ENCODE assay signal across 2 cellular contexts in the genomic region with DNA sequence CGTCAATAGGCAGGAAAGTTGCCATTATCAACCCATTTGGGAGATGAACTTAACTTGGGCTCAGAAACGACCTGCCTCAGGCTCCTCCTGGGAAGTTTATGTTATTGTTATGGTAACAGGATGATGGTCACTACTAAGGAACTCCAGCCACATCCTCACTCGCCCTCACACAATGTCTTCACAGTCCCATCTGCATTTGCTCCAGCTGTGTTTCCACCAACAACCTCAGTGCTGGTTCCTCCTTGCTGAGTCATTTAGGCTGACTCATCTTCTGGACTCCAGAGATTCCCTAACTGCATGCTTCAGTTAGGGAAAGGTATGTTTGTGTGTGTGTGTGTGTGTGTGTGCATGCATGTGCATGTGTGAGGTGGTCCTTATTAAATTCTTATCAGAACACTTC.
A peak's percentile ranks its signal among the peaks of the same experiment; 100 is the strongest.
TF ChIP-seq lines count a peak whose summit lies in the region.

No MANE protein-coding gene starts in this region.

TF ChIP-seq in A549, 52 proteins besides CTCF, POLR2A, EP300 and RAD21 (continued from another document):
- no peak for TF ChIP-seq ZC3H11A (IDR thresholded peaks at IDR 0.05)
- TF ChIP-seq, protein P1, sequence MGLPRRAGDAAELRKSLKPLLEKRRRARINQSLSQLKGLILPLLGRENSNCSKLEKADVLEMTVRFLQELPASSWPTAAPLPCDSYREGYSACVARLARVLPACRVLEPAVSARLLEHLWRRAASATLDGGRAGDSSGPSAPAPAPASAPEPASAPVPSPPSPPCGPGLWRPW (IDR thresholded peaks at IDR 0.05), result no peak
- TF ChIP-seq FOXS1 (CRISPR knock-in tag; IDR thresholded peaks at IDR 0.05), result 0 out of 2 replicates have a peak, but pooled peaks have one; percentile 20
- peak; percentile 85 for TF ChIP-seq JUNB (IDR thresholded peaks at IDR 0.05)
- TF ChIP-seq BHLHE40 (IDR thresholded peaks at IDR 0.05; ENCODE audit: low read depth, low read length), result no peak
- TF ChIP-seq, protein P2, sequence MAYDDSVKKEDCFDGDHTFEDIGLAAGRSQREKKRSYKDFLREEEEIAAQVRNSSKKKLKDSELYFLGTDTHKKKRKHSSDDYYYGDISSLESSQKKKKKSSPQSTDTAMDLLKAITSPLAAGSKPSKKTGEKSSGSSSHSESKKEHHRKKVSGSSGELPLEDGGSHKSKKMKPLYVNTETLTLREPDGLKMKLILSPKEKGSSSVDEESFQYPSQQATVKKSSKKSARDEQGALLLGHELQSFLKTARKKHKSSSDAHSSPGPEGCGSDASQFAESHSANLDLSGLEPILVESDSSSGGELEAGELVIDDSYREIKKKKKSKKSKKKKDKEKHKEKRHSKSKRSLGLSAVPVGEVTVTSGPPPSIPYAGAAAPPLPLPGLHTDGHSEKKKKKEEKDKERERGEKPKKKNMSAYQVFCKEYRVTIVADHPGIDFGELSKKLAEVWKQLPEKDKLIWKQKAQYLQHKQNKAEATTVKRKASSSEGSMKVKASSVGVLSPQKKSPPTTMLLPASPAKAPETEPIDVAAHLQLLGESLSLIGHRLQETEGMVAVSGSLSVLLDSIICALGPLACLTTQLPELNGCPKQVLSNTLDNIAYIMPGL (CRISPR knock-in tag; IDR thresholded peaks at IDR 0.05; ENCODE audit: borderline replicate concordance), result no peak
- TF ChIP-seq MYC (IDR thresholded peaks at IDR 0.05; ENCODE audit: borderline replicate concordance, low read length), result no peak
- TF ChIP-seq, protein P3, sequence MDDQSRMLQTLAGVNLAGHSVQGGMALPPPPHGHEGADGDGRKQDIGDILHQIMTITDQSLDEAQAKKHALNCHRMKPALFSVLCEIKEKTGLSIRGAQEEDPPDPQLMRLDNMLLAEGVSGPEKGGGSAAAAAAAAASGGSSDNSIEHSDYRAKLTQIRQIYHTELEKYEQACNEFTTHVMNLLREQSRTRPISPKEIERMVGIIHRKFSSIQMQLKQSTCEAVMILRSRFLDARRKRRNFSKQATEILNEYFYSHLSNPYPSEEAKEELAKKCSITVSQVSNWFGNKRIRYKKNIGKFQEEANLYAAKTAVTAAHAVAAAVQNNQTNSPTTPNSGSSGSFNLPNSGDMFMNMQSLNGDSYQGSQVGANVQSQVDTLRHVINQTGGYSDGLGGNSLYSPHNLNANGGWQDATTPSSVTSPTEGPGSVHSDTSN (IDR thresholded peaks at IDR 0.05), result no peak
- TF ChIP-seq, protein P4, sequence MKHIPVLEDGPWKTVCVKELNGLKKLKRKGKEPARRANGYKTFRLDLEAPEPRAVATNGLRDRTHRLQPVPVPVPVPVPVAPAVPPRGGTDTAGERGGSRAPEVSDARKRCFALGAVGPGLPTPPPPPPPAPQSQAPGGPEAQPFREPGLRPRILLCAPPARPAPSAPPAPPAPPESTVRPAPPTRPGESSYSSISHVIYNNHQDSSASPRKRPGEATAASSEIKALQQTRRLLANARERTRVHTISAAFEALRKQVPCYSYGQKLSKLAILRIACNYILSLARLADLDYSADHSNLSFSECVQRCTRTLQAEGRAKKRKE (CRISPR knock-in tag; IDR thresholded peaks at IDR 0.05; ENCODE audit: low read depth), result peak; percentile 57; the same call in 1 of the 2 replicates
- TF ChIP-seq EHF (CRISPR knock-in tag; IDR thresholded peaks at IDR 0.05), result no peak
- peak; percentile 72; the same call in 1 of the 2 replicates for TF ChIP-seq GATA3 (IDR thresholded peaks at IDR 0.05; ENCODE audit: borderline replicate concordance)
- TF ChIP-seq SMC3 (IDR thresholded peaks at IDR 0.05), result no peak; the same call in 2 of the 3 replicates
- TF ChIP-seq, protein P5, sequence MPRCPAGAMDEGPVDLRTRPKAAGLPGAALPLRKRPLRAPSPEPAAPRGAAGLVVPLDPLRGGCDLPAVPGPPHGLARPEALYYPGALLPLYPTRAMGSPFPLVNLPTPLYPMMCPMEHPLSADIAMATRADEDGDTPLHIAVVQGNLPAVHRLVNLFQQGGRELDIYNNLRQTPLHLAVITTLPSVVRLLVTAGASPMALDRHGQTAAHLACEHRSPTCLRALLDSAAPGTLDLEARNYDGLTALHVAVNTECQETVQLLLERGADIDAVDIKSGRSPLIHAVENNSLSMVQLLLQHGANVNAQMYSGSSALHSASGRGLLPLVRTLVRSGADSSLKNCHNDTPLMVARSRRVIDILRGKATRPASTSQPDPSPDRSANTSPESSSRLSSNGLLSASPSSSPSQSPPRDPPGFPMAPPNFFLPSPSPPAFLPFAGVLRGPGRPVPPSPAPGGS (IDR thresholded peaks at IDR 0.05), result 0 out of 3 replicates have a peak, but pooled peaks have one; percentile 21
- TF ChIP-seq NFE2L2 (conservative IDR thresholded peaks at IDR 0.05; ENCODE audit: low read length), result peak; percentile 69
- TF ChIP-seq KDM5A (IDR thresholded peaks at IDR 0.05), result no peak
- no peak for TF ChIP-seq CEBPB (IDR thresholded peaks at IDR 0.05)
- no peak for TF ChIP-seq FOSB (CRISPR knock-in tag; IDR thresholded peaks at IDR 0.05)
- peak in 1 of 2 experiments; percentile 38; a peak in 1 of 5 replicates for TF ChIP-seq JUN (IDR thresholded peaks at IDR 0.05)
- TF ChIP-seq, protein P6, sequence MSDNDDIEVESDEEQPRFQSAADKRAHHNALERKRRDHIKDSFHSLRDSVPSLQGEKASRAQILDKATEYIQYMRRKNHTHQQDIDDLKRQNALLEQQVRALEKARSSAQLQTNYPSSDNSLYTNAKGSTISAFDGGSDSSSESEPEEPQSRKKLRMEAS (IDR thresholded peaks at IDR 0.05), result peak; percentile 78
- no peak for TF ChIP-seq NPAS2 (CRISPR knock-in tag; IDR thresholded peaks at IDR 0.05; ENCODE audit: borderline replicate concordance)
- no peak for TF ChIP-seq RCOR1 (IDR thresholded peaks at IDR 0.05; ENCODE audit: low read depth, low read length)

TF ChIP-seq in IMR-90, 13 proteins besides CTCF, POLR2A, EP300 and RAD21 (continued from another document):
- TF ChIP-seq, protein P7, sequence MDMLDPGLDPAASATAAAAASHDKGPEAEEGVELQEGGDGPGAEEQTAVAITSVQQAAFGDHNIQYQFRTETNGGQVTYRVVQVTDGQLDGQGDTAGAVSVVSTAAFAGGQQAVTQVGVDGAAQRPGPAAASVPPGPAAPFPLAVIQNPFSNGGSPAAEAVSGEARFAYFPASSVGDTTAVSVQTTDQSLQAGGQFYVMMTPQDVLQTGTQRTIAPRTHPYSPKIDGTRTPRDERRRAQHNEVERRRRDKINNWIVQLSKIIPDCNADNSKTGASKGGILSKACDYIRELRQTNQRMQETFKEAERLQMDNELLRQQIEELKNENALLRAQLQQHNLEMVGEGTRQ (IDR thresholded peaks at IDR 0.05; ENCODE audit: low read depth, low read length), result no peak
- TF ChIP-seq CHD1 (IDR thresholded peaks at IDR 0.05; ENCODE audit: low read depth, low read length), result no peak; the same call in 1 of the 2 replicates
- TF ChIP-seq RFX5 (IDR thresholded peaks at IDR 0.05; ENCODE audit: low read depth, low read length), result 0 out of 2 replicates have a peak, but pooled peaks have one; percentile 31
- no peak for TF ChIP-seq SMC3 (IDR thresholded peaks at IDR 0.05; ENCODE audit: low read depth, low read length)
- TF ChIP-seq RCOR1 (IDR thresholded peaks at IDR 0.05; ENCODE audit: insufficient replicate concordance, low read length), result peak; percentile 96
- peak; percentile 100 for TF ChIP-seq FOS (IDR thresholded peaks at IDR 0.05; ENCODE audit: low read depth, low read length)
- TF ChIP-seq MAFK (IDR thresholded peaks at IDR 0.05; ENCODE audit: low read depth, low read length), result peak; percentile 87
- TF ChIP-seq, protein P8, sequence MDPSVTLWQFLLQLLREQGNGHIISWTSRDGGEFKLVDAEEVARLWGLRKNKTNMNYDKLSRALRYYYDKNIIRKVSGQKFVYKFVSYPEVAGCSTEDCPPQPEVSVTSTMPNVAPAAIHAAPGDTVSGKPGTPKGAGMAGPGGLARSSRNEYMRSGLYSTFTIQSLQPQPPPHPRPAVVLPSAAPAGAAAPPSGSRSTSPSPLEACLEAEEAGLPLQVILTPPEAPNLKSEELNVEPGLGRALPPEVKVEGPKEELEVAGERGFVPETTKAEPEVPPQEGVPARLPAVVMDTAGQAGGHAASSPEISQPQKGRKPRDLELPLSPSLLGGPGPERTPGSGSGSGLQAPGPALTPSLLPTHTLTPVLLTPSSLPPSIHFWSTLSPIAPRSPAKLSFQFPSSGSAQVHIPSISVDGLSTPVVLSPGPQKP (IDR thresholded peaks at IDR 0.05; ENCODE audit: borderline replicate concordance, low read depth, low read length), result no peak
